8 cellular contexts compared by ENCODE assay signal in genomic region chr4:185394568-185395254, GRCh38. TPM values are rescaled to one million over a fixed set of nuclear protein-coding genes. Genes with fewer than 3 reads are reported as not detected.
DNase-seq lines count a peak whose midpoint lies in the region; ATAC-seq, FAIRE-seq and TF ChIP-seq lines count a peak whose summit lies in the region.

No MANE protein-coding gene starts in this region.

- TF ChIP-seq CTCF in SU-DHL-6 (IDR thresholded peaks at IDR 0.05; ENCODE audit: insufficient read depth, low read length, poor library complexity, severe bottlenecking) (no peak), fibroblast of lung (conservative IDR thresholded peaks at IDR 0.05 in 1 of 2, IDR thresholded peaks at IDR 0.05 in 1 of 2; ENCODE audit: low read depth in 1 of 2, low read length in 2 of 2) (no peak)

- no peaks in the 10 kb centered on the region for H4K20me1 ChIP-seq in SU-DHL-6 (ENCODE audit: low read depth, low read length)
- no peaks in the 10 kb centered on the region for H4K20me1 ChIP-seq in fibroblast of lung (ENCODE audit: control insufficient read depth, extremely low read depth, insufficient read depth, low read length)

- H3K9me3 ChIP-seq in SU-DHL-6 (ENCODE audit: insufficient read depth, low read length) = no peaks in the 10 kb centered on the region
- no peaks in the 10 kb centered on the region for H3K9me3 ChIP-seq in fibroblast of lung (ENCODE audit: control insufficient read depth, insufficient read depth, low read depth, low read length)
- H3K9me3 ChIP-seq in small intestine (ENCODE audit: control insufficient read depth, low read depth) = no peaks in the 10 kb centered on the region

- 54 to 66% (median 60%) methylated on average over 12 of the region's 12 CpGs for WGBS in small intestine, 3 donors

- no peaks in the 10 kb centered on the region for H3K79me2 ChIP-seq in SU-DHL-6 (ENCODE audit: insufficient read depth, low read length)
- H3K79me2 ChIP-seq in fibroblast of lung (ENCODE audit: control insufficient read depth, insufficient read depth, low read length) = no peaks in the 10 kb centered on the region

- H3F3A ChIP-seq in SU-DHL-6 (ENCODE audit: insufficient read depth) = peaks cover 31% of the 10 kb centered on the region

- no peak for DNase-seq in GM19239 (ENCODE audit: insufficient read length, low spot score)
- peak in 1 of 2 donors; percentile 34 for DNase-seq in fibroblast of lung (ENCODE audit: low read depth in 2 of 2)
- peak; percentile 5 for DNase-seq in small intestine
- no peak for DNase-seq in cortex of kidney (lab: John Stamatoyannopoulos, UW)
- DNase-seq in NCI-H1436 treated with DMSO at 0.1 percent for 48 hours (lab: John Stamatoyannopoulos, UW) = no peak
- no peak for DNase-seq in MV-4-11 (lab: John Stamatoyannopoulos, UW)

- peak overlapping the region; percentile 77 for H3K4me3 ChIP-seq in SU-DHL-6 (ENCODE audit: insufficient read depth, low read length, poor library complexity, severe bottlenecking)
- H3K4me3 ChIP-seq in fibroblast of lung (replicated peaks in 1 of 4; ENCODE audit: control extremely low read depth in 1 of 4, insufficient read depth in 1 of 4, low read depth in 3 of 4, low read length in 4 of 4) = peak overlapping the region; percentile 66 to 83 (median 74)
- H3K4me3 ChIP-seq in small intestine (ENCODE audit: low read depth in 1 of 2, low read length in 2 of 2) = peak overlapping the region in 1 of 2 donors; percentile 19

- peak; percentile 23 for FAIRE-seq in GM19239 (lab: Jason Lieb, UNC)
- no peak for FAIRE-seq in small intestine (lab: Jason Lieb, UNC)

- H3K27ac ChIP-seq in SU-DHL-6 (ENCODE audit: low read depth, low read length) (peak overlapping the region; percentile 64; the same call in 1 of the 2 replicates), fibroblast of lung (ENCODE audit: insufficient read depth, low read length) (no peak overlapping the region), small intestine (ENCODE audit: low read depth in 1 of 2, low read length in 1 of 2) (peak overlapping the region in 1 of 2 donors; percentile 1)

- H3K9me2 ChIP-seq in SU-DHL-6 (replicated peaks; ENCODE audit: insufficient read depth, low read length) = no peaks in the 10 kb centered on the region

- H3K9ac ChIP-seq in SU-DHL-6 (ENCODE audit: low read length) (peak overlapping the region; percentile 84), fibroblast of lung (ENCODE audit: insufficient read depth, low read length) (no peak overlapping the region)

- H2AFZ ChIP-seq in SU-DHL-6 (ENCODE audit: low read depth, low read length, severe bottlenecking) = peak overlapping the region; percentile 77
- no peak overlapping the region for H2AFZ ChIP-seq in fibroblast of lung (ENCODE audit: low read length)

- ATAC-seq in HG03025 (IDR thresholded peaks at IDR 0.05; ENCODE audit: low FRiP score, unreplicated experiment) = no peak

- H3K27me3 ChIP-seq in SU-DHL-6 (ENCODE audit: low read length) (no peaks in the 10 kb centered on the region), fibroblast of lung (ENCODE audit: control insufficient read depth, insufficient read depth, low read length) (no peaks in the 10 kb centered on the region), small intestine (ENCODE audit: control insufficient read depth in 2 of 2, insufficient read depth in 2 of 2, low read length in 2 of 2) (no peaks in the 10 kb centered on the region)

- H3K4me2 ChIP-seq in SU-DHL-6 (ENCODE audit: low read depth, low read length, poor library complexity, severe bottlenecking) = peak overlapping the region; percentile 95
- peak overlapping the region; percentile 67 for H3K4me2 ChIP-seq in fibroblast of lung (ENCODE audit: extremely low read depth, insufficient read depth, low read length)

- H3K4me1 ChIP-seq in fibroblast of lung (ENCODE audit: control insufficient read depth, extremely low read depth, insufficient read depth, low read length) = peaks cover 6% of the 10 kb centered on the region
- no peaks in the 10 kb centered on the region for H3K4me1 ChIP-seq in small intestine (ENCODE audit: control insufficient read depth in 2 of 2, insufficient read depth in 1 of 2, low read depth in 1 of 2, low read length in 1 of 2)

- H3K36me3 ChIP-seq in SU-DHL-6 (ENCODE audit: low read length) (peaks cover 11% of the 10 kb centered on the region), fibroblast of lung (ENCODE audit: control insufficient read depth, insufficient read depth, low read length) (no peaks in the 10 kb centered on the region), small intestine (ENCODE audit: control insufficient read depth in 2 of 2, insufficient read depth in 2 of 2, low read length in 2 of 2) (no peaks in the 10 kb centered on the region)

RNA-seq across cellular contexts. Expression of gene LRP2BP, which starts 1.0 kb away (rescaled TPM):
- 0.51 and 0.66 TPM in 2 replicates for total RNA-seq in fibroblast of lung
- polyA plus RNA-seq in fibroblast of lung (0.03 and 0.05 TPM in 2 replicates), small intestine (under 1 TPM in 2 of 3 donors, not detected in 1; 0.21 to 0.22 TPM)
- 0.21 and 0.26 TPM in 2 replicates for polyA plus RNA-seq in fibroblast of lung (2012)
- polyA minus RNA-seq in fibroblast of lung (ENCODE audit: low replicate concordance) = not detected in 2 replicates

RNA-seq across cellular contexts. Expression of gene ANKRD37, which starts 1.9 kb away (rescaled TPM):
- total RNA-seq in fibroblast of lung = 3.3 and 6.2 TPM in 2 replicates
- polyA plus RNA-seq in fibroblast of lung (1.7 and 3.6 TPM in 2 replicates), small intestine (10 to 100 TPM in 1 of 3 donors, 1 to 10 TPM in 2; 8.2 to 12.7 (median 8.5) TPM)
- polyA plus RNA-seq in fibroblast of lung (2012) = 2.7 and 4.1 TPM in 2 replicates
- 4.4 and 7.8 TPM in 2 replicates for polyA minus RNA-seq in fibroblast of lung (ENCODE audit: low replicate concordance)

RNA-seq across cellular contexts. Expression of gene UFSP2, which starts 31.1 kb away (rescaled TPM):
- 43.1 and 50.3 TPM in 2 replicates for total RNA-seq in fibroblast of lung
- polyA plus RNA-seq in fibroblast of lung (33.1 and 43.2 TPM in 2 replicates), small intestine (10 to 100 TPM; 14.1 to 17.8 (median 17.3) TPM)
- 27.3 and 30.9 TPM in 2 replicates for polyA plus RNA-seq in fibroblast of lung (2012)
- 12.7 and 14.6 TPM in 2 replicates for polyA minus RNA-seq in fibroblast of lung (ENCODE audit: low replicate concordance)
